ENCODE assay signal across 16 cellular contexts in the genomic region with DNA sequence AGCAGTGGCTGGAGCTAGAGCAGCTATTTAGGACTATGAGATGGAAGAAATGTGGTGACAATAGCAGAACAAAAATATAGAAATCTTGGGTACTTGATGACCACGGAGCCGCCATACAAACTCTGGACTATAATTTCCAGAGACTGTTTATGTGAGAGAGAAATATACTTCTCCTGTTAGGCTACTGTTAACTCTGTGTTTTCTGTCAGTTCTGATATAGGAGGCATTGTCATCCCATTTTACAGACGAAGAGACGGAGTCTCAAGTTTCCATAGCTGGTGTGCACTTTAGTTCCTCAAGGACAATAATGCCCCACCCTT.
"Had no signal": no experiment of that assay in that cellular context is flagged by ENCODE, and none has a peak within 500 bp of the region (broad histone marks: within the 10 kb centered on the region; RNA-seq: fewer than 3 reads in every experiment).

No MANE protein-coding gene starts in this region.

- H3K4me3 Mint-ChIP-seq: activated CD8-positive, alpha-beta T cell treated with anti-CD3 and anti-CD28 coated beads, Interleukin-2, amount 10 ng/mL, durations not matched to agents 7 days and 5 days; activated naive CD8-positive, alpha-beta T cell treated with anti-CD3 and anti-CD28 coated beads, Interleukin-2, amount 10 ng/mL, durations not matched to agents 7 days and 5 days; T-helper 2 cell treated with Interferon-gamma antibody and Interleukin-4, amounts not matched to agents 5 μg/mL and 100 μg/mL, for 36 hours had no signal

- H3K4me3 ChIP-seq: tibial nerve had no signal

- ATAC-seq: activated CD8-positive, alpha-beta T cell treated with anti-CD3 and anti-CD28 coated beads, Interleukin-2, amount 10 ng/mL, durations not matched to agents 7 days and 5 days; foreskin keratinocyte; left lobe of liver had no signal

- H3K36me3 ChIP-seq: tibial nerve had no signal

- H3K36me3 Mint-ChIP-seq: activated naive CD8-positive, alpha-beta T cell treated with anti-CD3 and anti-CD28 coated beads, Interleukin-2, amount 10 ng/mL, durations not matched to agents 7 days and 5 days had no signal

- H3K27ac Mint-ChIP-seq: activated CD8-positive, alpha-beta T cell treated with anti-CD3 and anti-CD28 coated beads, Interleukin-2, amount 10 ng/mL, durations not matched to agents 7 days and 5 days; activated naive CD8-positive, alpha-beta T cell treated with anti-CD3 and anti-CD28 coated beads, Interleukin-2, amount 10 ng/mL, durations not matched to agents 7 days and 5 days; T-helper 2 cell treated with Interferon-gamma antibody and Interleukin-4, amounts not matched to agents 5 μg/mL and 100 μg/mL, for 36 hours had no signal

- H3K4me1 ChIP-seq: foreskin keratinocyte had no signal

- FAIRE-seq: bronchial epithelial cell, colon, endothelial cell of umbilical vein had no signal

- H3K27ac ChIP-seq: foreskin keratinocyte, tibial nerve had no signal

- H3K9me3 Mint-ChIP-seq: activated naive CD8-positive, alpha-beta T cell treated with anti-CD3 and anti-CD28 coated beads, Interleukin-2, amount 10 ng/mL, durations not matched to agents 7 days and 5 days; T-helper 2 cell treated with Interferon-gamma antibody and Interleukin-4, amounts not matched to agents 5 μg/mL and 100 μg/mL, for 36 hours had no signal

- H3K27me3 ChIP-seq: tibial nerve had no signal

- H3K9me3 ChIP-seq: tibial nerve had no signal

- H3K4me1 Mint-ChIP-seq: activated naive CD8-positive, alpha-beta T cell treated with anti-CD3 and anti-CD28 coated beads, Interleukin-2, amount 10 ng/mL, durations not matched to agents 7 days and 5 days had no signal

- DNase-seq: activated CD8-positive, alpha-beta memory T cell treated with anti-CD3 and anti-CD28 coated beads, Interleukin-2, amount 50 U/mL, for 48 hours; activated naive CD8-positive, alpha-beta T cell treated with anti-CD3 and anti-CD28 coated beads, Interleukin-2, amount 10 ng/mL, durations not matched to agents 7 days and 5 days; anterior cingulate cortex; foreskin keratinocyte; head of caudate nucleus; islet precursor cell; mammary epithelial cell; stimulated activated CD4-positive, alpha-beta T cell treated with anti-CD3 and anti-CD28 coated beads, Interleukin-15, amount 100 ng/mL, for 24 hours; SW 1271 had no signal
